In genomic region chr20:24470031-24470781, GRCh38 we compare ENCODE assay signal across 1 cellular context.
A peak's percentile ranks its signal among the peaks of the same experiment; 100 is the strongest.
TF ChIP-seq lines count a peak whose summit lies in the region.

No MANE protein-coding gene starts in this region.

TF ChIP-seq in H1, 55 proteins besides CTCF, POLR2A, EP300 and RAD21:
- peak in 1 of 2 experiments; percentile 13; a peak in 1 of 4 replicates for TF ChIP-seq HDAC2 (IDR thresholded peaks at IDR 0.05; ENCODE audit: borderline replicate concordance in 1 of 2, low read depth in 2 of 2, low read length in 2 of 2)
- TF ChIP-seq ATF2 (IDR thresholded peaks at IDR 0.05; ENCODE audit: low read length): no peak
- TF ChIP-seq SUZ12 (IDR thresholded peaks at IDR 0.05; ENCODE audit: low read length): peak; percentile 58; the same call in 1 of the 2 replicates
- no peak for TF ChIP-seq HDAC6 (IDR thresholded peaks at IDR 0.05; ENCODE audit: low read depth, low read length)
- no peak for TF ChIP-seq POLR2AphosphoS5 (IDR thresholded peaks at IDR 0.05; ENCODE audit: low read depth, low read length)
- TF ChIP-seq SIN3A (conservative IDR thresholded peaks at IDR 0.05 in 1 of 2, IDR thresholded peaks at IDR 0.05 in 1 of 2; ENCODE audit: low read depth in 1 of 2, low read length in 2 of 2): 0 out of 4 replicates have a peak, but pooled peaks of 1 of the 2 experiments have one; percentile 29
- TF ChIP-seq TBP (IDR thresholded peaks at IDR 0.05; ENCODE audit: low read depth, low read length): no peak
- no peak for TF ChIP-seq KDM1A (IDR thresholded peaks at IDR 0.05; ENCODE audit: borderline replicate concordance, low read length)
- no peak for TF ChIP-seq KDM5A (IDR thresholded peaks at IDR 0.05; ENCODE audit: low read length)
- no peak for TF ChIP-seq SIRT6 (IDR thresholded peaks at IDR 0.05; ENCODE audit: low read length)
- peak; percentile 92 for TF ChIP-seq KDM4A (IDR thresholded peaks at IDR 0.05; ENCODE audit: low read depth, low read length, severe bottlenecking)
- no peak for TF ChIP-seq CHD2 (IDR thresholded peaks at IDR 0.05; ENCODE audit: low read length)
TF ChIP-seq in H1: peak in this region for 4.
